2 cellular contexts compared by ENCODE assay signal in genomic region chr2:178125125-178125524, GRCh38.
TF ChIP-seq lines count a peak whose summit lies in the region.

No MANE protein-coding gene starts in this region.

TF ChIP-seq in GM23338, 12 proteins besides CTCF, POLR2A, EP300 and RAD21:
- no peak for TF ChIP-seq ETS1 (IDR thresholded peaks at IDR 0.05)
- no peak for TF ChIP-seq ZNF331 (CRISPR knock-in tag; IDR thresholded peaks at IDR 0.05; ENCODE audit: low read depth)
- TF ChIP-seq, protein P1, sequence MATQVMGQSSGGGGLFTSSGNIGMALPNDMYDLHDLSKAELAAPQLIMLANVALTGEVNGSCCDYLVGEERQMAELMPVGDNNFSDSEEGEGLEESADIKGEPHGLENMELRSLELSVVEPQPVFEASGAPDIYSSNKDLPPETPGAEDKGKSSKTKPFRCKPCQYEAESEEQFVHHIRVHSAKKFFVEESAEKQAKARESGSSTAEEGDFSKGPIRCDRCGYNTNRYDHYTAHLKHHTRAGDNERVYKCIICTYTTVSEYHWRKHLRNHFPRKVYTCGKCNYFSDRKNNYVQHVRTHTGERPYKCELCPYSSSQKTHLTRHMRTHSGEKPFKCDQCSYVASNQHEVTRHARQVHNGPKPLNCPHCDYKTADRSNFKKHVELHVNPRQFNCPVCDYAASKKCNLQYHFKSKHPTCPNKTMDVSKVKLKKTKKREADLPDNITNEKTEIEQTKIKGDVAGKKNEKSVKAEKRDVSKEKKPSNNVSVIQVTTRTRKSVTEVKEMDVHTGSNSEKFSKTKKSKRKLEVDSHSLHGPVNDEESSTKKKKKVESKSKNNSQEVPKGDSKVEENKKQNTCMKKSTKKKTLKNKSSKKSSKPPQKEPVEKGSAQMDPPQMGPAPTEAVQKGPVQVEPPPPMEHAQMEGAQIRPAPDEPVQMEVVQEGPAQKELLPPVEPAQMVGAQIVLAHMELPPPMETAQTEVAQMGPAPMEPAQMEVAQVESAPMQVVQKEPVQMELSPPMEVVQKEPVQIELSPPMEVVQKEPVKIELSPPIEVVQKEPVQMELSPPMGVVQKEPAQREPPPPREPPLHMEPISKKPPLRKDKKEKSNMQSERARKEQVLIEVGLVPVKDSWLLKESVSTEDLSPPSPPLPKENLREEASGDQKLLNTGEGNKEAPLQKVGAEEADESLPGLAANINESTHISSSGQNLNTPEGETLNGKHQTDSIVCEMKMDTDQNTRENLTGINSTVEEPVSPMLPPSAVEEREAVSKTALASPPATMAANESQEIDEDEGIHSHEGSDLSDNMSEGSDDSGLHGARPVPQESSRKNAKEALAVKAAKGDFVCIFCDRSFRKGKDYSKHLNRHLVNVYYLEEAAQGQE (IDR thresholded peaks at IDR 0.05; ENCODE audit: unreplicated experiment), result no peak
- TF ChIP-seq EZH2phosphoT487 (IDR thresholded peaks at IDR 0.05; ENCODE audit: unreplicated experiment), result no peak
- no peak for TF ChIP-seq CREB1 (CRISPR knock-in tag; IDR thresholded peaks at IDR 0.05; ENCODE audit: low read depth)
- TF ChIP-seq, protein P2, sequence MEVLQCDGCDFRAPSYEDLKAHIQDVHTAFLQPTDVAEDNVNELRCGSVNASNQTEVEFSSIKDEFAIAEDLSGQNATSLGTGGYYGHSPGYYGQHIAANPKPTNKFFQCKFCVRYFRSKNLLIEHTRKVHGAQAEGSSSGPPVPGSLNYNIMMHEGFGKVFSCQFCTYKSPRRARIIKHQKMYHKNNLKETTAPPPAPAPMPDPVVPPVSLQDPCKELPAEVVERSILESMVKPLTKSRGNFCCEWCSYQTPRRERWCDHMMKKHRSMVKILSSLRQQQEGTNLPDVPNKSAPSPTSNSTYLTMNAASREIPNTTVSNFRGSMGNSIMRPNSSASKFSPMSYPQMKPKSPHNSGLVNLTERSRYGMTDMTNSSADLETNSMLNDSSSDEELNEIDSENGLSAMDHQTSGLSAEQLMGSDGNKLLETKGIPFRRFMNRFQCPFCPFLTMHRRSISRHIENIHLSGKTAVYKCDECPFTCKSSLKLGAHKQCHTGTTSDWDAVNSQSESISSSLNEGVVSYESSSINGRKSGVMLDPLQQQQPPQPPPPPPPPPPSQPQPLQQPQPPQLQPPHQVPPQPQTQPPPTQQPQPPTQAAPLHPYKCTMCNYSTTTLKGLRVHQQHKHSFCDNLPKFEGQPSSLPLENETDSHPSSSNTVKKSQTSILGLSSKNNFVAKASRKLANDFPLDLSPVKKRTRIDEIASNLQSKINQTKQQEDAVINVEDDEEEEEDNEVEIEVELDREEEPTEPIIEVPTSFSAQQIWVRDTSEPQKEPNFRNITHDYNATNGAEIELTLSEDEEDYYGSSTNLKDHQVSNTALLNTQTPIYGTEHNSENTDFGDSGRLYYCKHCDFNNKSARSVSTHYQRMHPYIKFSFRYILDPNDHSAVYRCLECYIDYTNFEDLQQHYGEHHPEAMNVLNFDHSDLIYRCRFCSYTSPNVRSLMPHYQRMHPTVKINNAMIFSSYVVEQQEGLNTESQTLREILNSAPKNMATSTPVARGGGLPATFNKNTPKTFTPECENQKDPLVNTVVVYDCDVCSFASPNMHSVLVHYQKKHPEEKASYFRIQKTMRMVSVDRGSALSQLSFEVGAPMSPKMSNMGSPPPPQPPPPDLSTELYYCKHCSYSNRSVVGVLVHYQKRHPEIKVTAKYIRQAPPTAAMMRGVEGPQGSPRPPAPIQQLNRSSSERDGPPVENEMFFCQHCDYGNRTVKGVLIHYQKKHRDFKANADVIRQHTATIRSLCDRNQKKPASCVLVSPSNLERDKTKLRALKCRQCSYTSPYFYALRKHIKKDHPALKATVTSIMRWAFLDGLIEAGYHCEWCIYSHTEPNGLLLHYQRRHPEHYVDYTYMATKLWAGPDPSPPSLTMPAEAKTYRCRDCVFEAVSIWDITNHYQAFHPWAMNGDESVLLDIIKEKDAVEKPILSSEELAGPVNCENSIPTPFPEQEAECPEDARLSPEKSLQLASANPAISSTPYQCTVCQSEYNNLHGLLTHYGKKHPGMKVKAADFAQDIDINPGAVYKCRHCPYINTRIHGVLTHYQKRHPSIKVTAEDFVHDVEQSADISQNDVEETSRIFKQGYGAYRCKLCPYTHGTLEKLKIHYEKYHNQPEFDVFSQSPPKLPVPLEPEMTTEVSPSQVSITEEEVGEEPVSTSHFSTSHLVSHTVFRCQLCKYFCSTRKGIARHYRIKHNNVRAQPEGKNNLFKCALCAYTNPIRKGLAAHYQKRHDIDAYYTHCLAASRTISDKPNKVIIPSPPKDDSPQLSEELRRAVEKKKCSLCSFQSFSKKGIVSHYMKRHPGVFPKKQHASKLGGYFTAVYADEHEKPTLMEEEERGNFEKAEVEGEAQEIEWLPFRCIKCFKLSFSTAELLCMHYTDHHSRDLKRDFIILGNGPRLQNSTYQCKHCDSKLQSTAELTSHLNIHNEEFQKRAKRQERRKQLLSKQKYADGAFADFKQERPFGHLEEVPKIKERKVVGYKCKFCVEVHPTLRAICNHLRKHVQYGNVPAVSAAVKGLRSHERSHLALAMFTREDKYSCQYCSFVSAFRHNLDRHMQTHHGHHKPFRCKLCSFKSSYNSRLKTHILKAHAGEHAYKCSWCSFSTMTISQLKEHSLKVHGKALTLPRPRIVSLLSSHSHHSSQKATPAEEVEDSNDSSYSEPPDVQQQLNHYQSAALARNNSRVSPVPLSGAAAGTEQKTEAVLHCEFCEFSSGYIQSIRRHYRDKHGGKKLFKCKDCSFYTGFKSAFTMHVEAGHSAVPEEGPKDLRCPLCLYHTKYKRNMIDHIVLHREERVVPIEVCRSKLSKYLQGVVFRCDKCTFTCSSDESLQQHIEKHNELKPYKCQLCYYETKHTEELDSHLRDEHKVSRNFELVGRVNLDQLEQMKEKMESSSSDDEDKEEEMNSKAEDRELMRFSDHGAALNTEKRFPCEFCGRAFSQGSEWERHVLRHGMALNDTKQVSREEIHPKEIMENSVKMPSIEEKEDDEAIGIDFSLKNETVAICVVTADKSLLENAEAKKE (CRISPR knock-in tag; IDR thresholded peaks at IDR 0.05), result no peak
- no peak for TF ChIP-seq JUNB (IDR thresholded peaks at IDR 0.05; ENCODE audit: unreplicated experiment)
- no peak for TF ChIP-seq NANOG (IDR thresholded peaks at IDR 0.05; ENCODE audit: borderline replicate concordance)
- no peak for TF ChIP-seq ZNF114 (CRISPR knock-in tag; IDR thresholded peaks at IDR 0.05)
- TF ChIP-seq STAT1 (IDR thresholded peaks at IDR 0.05; ENCODE audit: unreplicated experiment), result no peak
- no peak for TF ChIP-seq POLR2AphosphoS5 (IDR thresholded peaks at IDR 0.05; ENCODE audit: low read depth)
- no peak for TF ChIP-seq EZH2 (IDR thresholded peaks at IDR 0.05; ENCODE audit: low read depth, unreplicated experiment)

TF ChIP-seq in endothelial cell of umbilical vein, 7 proteins besides CTCF, POLR2A, EP300 and RAD21:
- TF ChIP-seq EZH2 (IDR thresholded peaks at IDR 0.05; ENCODE audit: borderline replicate concordance, low read depth, low read length, severe bottlenecking) (no peak), JUN (IDR thresholded peaks at IDR 0.05; ENCODE audit: borderline replicate concordance, insufficient read depth, insufficient read length, low read depth) (no peak), MYC (IDR thresholded peaks at IDR 0.05; ENCODE audit: low read depth, low read length) (no peak), POLR2AphosphoS5 (IDR thresholded peaks at IDR 0.05; ENCODE audit: insufficient read depth, low read depth, low read length) (no peak), FOS (IDR thresholded peaks at IDR 0.05; ENCODE audit: borderline replicate concordance, insufficient read depth, low read length) (no peak), GATA2 (IDR thresholded peaks at IDR 0.05; ENCODE audit: insufficient read depth, insufficient read length, low read depth, low read length) (no peak)
- TF ChIP-seq, protein P3, sequence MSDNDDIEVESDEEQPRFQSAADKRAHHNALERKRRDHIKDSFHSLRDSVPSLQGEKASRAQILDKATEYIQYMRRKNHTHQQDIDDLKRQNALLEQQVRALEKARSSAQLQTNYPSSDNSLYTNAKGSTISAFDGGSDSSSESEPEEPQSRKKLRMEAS (IDR thresholded peaks at IDR 0.05; ENCODE audit: insufficient read depth, insufficient read length), result no peak
